10 cellular contexts compared by ENCODE assay signal in the genomic region with DNA sequence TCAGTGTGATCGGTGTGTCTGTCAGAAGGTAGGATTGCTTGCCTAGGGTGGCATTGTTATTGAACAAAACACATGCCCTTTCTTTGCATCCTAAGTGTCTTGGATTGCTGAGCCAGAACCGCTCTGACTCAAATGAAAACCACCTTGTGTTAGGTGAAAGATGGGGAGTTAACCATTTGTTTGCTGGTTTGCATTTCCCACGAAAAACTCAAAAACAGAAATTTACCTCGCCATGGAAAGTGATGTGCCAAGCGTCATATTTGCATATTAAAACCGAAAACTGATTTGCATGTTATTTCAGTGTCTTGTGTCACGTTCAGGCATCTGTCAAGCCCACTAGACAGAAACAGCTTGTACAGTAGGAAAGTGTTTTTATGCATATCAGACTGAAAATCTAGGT.
DNase-seq lines count a peak whose midpoint lies in the region; ATAC-seq and TF ChIP-seq lines count a peak whose summit lies in the region.
"Had no signal": no experiment of that assay in that cellular context is flagged by ENCODE, and none has a peak within 500 bp of the region (broad histone marks: within the 10 kb centered on the region; RNA-seq: fewer than 3 reads in every experiment).

No MANE protein-coding gene starts in this region.

- no peak overlapping the region for H3K27ac Mint-ChIP-seq in WTC11

- in situ Hi-C loops in GM13977 (cut with MboI; ENCODE audit: low pct_unique_long_range_greater_than_20kb, low sequenced_read_pairs, unreplicated experiment): no loop called here

- intact Hi-C loops in sciatic nerve (cut with DNase I): no loop called here

- no peak overlapping the region for H3K4me3 ChIP-seq in MG63

- no peaks in the 10 kb centered on the region for H3K36me3 Mint-ChIP-seq in WTC11

- H3K4me3 Mint-ChIP-seq in WTC11: no peak overlapping the region

- POLR2A ChIA-PET in WTC11 (lab: Charles Lee): interaction anchor here (0.6 kb wide), 1 partner anchor 90 kb away, joined by 6 read pairs; no protein-coding TSS in a partner anchor

- no peaks in the 10 kb centered on the region for H3K36me3 ChIP-seq in MG63

- DNase-seq in GM13977 (ENCODE audit: low spot score): peak; percentile 5
- peak; percentile 2 for DNase-seq in GM19238 (ENCODE audit: insufficient read length, low spot score)
- DNase-seq in WTC11 (ENCODE audit: low spot score): no peak
- no peak for DNase-seq in MG63
- no peak for DNase-seq in COLO829 (ENCODE audit: low spot score)
- DNase-seq in sciatic nerve (ENCODE audit: low spot score): no peak
- no peak for DNase-seq in Ammon's horn (ENCODE audit: low spot score)
- DNase-seq: amniotic stem cell, NCI-H1436 treated with DMSO at 0.1 percent for 48 hours had no signal

- H3K9me3 ChIP-seq in MG63: no peaks in the 10 kb centered on the region

- no peaks in the 10 kb centered on the region for H3K27me3 Mint-ChIP-seq in WTC11 (ENCODE audit: low read depth)

- ATAC-seq in HG02970 (IDR thresholded peaks at IDR 0.05; ENCODE audit: low FRiP score, unreplicated experiment): peak; percentile 68
- peak; percentile 59 for ATAC-seq in WTC11
- ATAC-seq in sciatic nerve: no peak

- CTCF ChIA-PET in WTC11 (lab: Charles Lee): no interaction called here

- H3K4me1 Mint-ChIP-seq in WTC11: peaks cover 19% of the 10 kb centered on the region

- H3K27me3 ChIP-seq in MG63: no peaks in the 10 kb centered on the region

- TF ChIP-seq CTCF in GM13977 (IDR thresholded peaks at IDR 0.05; ENCODE audit: extremely low read depth, insufficient read depth, missing control alignments): no peak
- TF ChIP-seq CTCF in WTC11 (IDR thresholded peaks at IDR 0.05): no peak

- no peaks in the 10 kb centered on the region for H3K9me3 Mint-ChIP-seq in WTC11

TF ChIP-seq in WTC11, 78 proteins besides CTCF, POLR2A, EP300 and RAD21:
- no peak for TF ChIP-seq NFATC4 (CRISPR knock-in tag; IDR thresholded peaks at IDR 0.05)
- TF ChIP-seq ZBTB21 (CRISPR knock-in tag; IDR thresholded peaks at IDR 0.05; ENCODE audit: borderline replicate concordance): no peak
- TF ChIP-seq, protein P1, sequence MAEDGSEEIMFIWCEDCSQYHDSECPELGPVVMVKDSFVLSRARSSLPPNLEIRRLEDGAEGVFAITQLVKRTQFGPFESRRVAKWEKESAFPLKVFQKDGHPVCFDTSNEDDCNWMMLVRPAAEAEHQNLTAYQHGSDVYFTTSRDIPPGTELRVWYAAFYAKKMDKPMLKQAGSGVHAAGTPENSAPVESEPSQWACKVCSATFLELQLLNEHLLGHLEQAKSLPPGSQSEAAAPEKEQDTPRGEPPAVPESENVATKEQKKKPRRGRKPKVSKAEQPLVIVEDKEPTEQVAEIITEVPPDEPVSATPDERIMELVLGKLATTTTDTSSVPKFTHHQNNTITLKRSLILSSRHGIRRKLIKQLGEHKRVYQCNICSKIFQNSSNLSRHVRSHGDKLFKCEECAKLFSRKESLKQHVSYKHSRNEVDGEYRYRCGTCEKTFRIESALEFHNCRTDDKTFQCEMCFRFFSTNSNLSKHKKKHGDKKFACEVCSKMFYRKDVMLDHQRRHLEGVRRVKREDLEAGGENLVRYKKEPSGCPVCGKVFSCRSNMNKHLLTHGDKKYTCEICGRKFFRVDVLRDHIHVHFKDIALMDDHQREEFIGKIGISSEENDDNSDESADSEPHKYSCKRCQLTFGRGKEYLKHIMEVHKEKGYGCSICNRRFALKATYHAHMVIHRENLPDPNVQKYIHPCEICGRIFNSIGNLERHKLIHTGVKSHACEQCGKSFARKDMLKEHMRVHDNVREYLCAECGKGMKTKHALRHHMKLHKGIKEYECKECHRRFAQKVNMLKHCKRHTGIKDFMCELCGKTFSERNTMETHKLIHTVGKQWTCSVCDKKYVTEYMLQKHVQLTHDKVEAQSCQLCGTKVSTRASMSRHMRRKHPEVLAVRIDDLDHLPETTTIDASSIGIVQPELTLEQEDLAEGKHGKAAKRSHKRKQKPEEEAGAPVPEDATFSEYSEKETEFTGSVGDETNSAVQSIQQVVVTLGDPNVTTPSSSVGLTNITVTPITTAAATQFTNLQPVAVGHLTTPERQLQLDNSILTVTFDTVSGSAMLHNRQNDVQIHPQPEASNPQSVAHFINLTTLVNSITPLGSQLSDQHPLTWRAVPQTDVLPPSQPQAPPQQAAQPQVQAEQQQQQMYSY (CRISPR knock-in tag; IDR thresholded peaks at IDR 0.05): no peak
- no peak for TF ChIP-seq ZNF512 (CRISPR knock-in tag; IDR thresholded peaks at IDR 0.05; ENCODE audit: borderline replicate concordance)
- TF ChIP-seq RORB (CRISPR knock-in tag; IDR thresholded peaks at IDR 0.05): no peak
- no peak for TF ChIP-seq CREM (CRISPR knock-in tag; IDR thresholded peaks at IDR 0.05)
- TF ChIP-seq KAT7 (CRISPR knock-in tag; IDR thresholded peaks at IDR 0.05; ENCODE audit: borderline replicate concordance): no peak
- no peak for TF ChIP-seq TEAD4 (CRISPR knock-in tag; IDR thresholded peaks at IDR 0.05)
- TF ChIP-seq, protein P2, sequence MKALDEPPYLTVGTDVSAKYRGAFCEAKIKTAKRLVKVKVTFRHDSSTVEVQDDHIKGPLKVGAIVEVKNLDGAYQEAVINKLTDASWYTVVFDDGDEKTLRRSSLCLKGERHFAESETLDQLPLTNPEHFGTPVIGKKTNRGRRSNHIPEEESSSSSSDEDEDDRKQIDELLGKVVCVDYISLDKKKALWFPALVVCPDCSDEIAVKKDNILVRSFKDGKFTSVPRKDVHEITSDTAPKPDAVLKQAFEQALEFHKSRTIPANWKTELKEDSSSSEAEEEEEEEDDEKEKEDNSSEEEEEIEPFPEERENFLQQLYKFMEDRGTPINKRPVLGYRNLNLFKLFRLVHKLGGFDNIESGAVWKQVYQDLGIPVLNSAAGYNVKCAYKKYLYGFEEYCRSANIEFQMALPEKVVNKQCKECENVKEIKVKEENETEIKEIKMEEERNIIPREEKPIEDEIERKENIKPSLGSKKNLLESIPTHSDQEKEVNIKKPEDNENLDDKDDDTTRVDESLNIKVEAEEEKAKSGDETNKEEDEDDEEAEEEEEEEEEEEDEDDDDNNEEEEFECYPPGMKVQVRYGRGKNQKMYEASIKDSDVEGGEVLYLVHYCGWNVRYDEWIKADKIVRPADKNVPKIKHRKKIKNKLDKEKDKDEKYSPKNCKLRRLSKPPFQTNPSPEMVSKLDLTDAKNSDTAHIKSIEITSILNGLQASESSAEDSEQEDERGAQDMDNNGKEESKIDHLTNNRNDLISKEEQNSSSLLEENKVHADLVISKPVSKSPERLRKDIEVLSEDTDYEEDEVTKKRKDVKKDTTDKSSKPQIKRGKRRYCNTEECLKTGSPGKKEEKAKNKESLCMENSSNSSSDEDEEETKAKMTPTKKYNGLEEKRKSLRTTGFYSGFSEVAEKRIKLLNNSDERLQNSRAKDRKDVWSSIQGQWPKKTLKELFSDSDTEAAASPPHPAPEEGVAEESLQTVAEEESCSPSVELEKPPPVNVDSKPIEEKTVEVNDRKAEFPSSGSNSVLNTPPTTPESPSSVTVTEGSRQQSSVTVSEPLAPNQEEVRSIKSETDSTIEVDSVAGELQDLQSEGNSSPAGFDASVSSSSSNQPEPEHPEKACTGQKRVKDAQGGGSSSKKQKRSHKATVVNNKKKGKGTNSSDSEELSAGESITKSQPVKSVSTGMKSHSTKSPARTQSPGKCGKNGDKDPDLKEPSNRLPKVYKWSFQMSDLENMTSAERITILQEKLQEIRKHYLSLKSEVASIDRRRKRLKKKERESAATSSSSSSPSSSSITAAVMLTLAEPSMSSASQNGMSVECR (CRISPR knock-in tag; IDR thresholded peaks at IDR 0.05; ENCODE audit: borderline replicate concordance): no peak
- no peak for TF ChIP-seq CBFB (CRISPR knock-in tag; IDR thresholded peaks at IDR 0.05; ENCODE audit: low read depth)
- TF ChIP-seq CREB1 (CRISPR knock-in tag; IDR thresholded peaks at IDR 0.05): no peak
- no peak for TF ChIP-seq IRF2 (CRISPR knock-in tag; IDR thresholded peaks at IDR 0.05; ENCODE audit: borderline replicate concordance, low read depth)
- TF ChIP-seq, protein P3, sequence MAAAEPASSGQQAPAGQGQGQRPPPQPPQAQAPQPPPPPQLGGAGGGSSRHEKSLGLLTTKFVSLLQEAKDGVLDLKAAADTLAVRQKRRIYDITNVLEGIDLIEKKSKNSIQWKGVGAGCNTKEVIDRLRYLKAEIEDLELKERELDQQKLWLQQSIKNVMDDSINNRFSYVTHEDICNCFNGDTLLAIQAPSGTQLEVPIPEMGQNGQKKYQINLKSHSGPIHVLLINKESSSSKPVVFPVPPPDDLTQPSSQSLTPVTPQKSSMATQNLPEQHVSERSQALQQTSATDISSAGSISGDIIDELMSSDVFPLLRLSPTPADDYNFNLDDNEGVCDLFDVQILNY (CRISPR knock-in tag; IDR thresholded peaks at IDR 0.05): no peak

Comparison
In these comparisons a context has a peak if more than half of its experiments do, and no peak if none do; other contexts are left out.
1. DNase-seq: peak in GM13977 (single experiment) and GM19238 (single experiment); none in WTC11 (single experiment), MG63 (single experiment), COLO829 (single experiment), sciatic nerve (single experiment) and Ammon's horn (single experiment).